In the genomic region with DNA sequence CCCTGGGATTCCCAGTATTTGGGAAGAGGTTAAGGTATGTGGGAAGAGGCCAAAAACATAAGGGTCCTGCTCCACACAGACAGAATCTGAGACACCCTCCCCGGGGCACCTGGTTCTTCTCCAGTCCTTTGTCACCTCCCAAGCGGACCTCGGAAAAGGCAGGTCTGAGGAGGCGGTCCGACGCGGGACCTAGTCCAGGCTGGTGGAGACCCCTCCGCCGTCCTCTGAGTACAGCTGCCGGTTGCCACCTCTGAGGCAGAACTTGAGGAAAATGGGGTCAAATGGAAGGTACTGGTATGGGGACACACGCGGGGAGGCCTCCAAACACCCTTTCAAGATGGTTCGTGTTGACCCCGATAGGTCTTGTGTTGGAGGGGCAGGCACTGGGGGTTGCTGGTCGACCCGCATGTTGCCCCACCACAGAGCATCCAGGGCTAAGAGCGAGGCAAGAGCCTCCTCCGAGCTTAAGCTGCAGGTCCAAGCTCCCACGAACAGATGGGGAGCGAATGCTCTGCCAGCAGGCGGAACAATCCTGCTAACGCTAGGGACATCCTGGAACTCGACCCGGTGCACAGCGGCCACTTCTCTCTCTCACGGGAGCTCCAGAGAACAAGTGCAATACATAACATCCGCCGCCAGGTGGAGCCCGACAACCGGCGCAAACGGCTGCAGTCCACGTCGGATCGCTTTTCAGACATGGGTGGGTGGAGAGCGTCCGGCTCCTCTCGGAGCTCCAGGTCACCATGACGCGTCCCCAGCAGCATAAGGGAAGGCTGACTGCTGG, we compare ENCODE assay signal across 8 cellular contexts.
DNase-seq lines count a peak whose midpoint lies in the region; ATAC-seq and TF ChIP-seq lines count a peak whose summit lies in the region.
"Not testable (repeated sequence)": the region's sequence is repeated elsewhere in the genome, so short reads cannot be mapped to it uniquely, and the experiment has no call there.

No MANE protein-coding gene starts in this region.

- not testable (repeated sequence) for H3K27me3 Mint-ChIP-seq in stimulated activated naive CD8-positive, alpha-beta T cell treated with anti-CD3 and anti-CD28 coated beads, Interleukin-15, amount 100 ng/mL, for 72 hours

- H3K4me3 Mint-ChIP-seq in stimulated activated naive CD8-positive, alpha-beta T cell treated with anti-CD3 and anti-CD28 coated beads, Interleukin-15, amount 100 ng/mL, for 72 hours: not testable (repeated sequence)

- peak overlapping the region in 1 of 2 donors; percentile 27 for H3K27ac Mint-ChIP-seq in stimulated activated naive CD8-positive, alpha-beta T cell treated with anti-CD3 and anti-CD28 coated beads, Interleukin-15, amount 100 ng/mL, for 72 hours

- TF ChIP-seq CTCF in omental fat pad (IDR thresholded peaks at IDR 0.05): peak in 1 of 3 donors; percentile 22

- H3K4me1 Mint-ChIP-seq in stimulated activated naive CD8-positive, alpha-beta T cell treated with anti-CD3 and anti-CD28 coated beads, Interleukin-15, amount 100 ng/mL, for 72 hours: not testable (repeated sequence)

- peak; percentile 76 for ATAC-seq in HG02938 (IDR thresholded peaks at IDR 0.05; ENCODE audit: unreplicated experiment)
- ATAC-seq in Right ventricle myocardium superior (ENCODE audit: poor library complexity): peak; percentile 59
- peak; percentile 66 for ATAC-seq in omental fat pad (ENCODE audit: low FRiP score)
- not testable (repeated sequence) for ATAC-seq in stimulated activated naive CD8-positive, alpha-beta T cell treated with anti-CD3 and anti-CD28 coated beads, Interleukin-15, amount 100 ng/mL, for 72 hours

- not testable (repeated sequence) for H3K9me3 Mint-ChIP-seq in stimulated activated naive CD8-positive, alpha-beta T cell treated with anti-CD3 and anti-CD28 coated beads, Interleukin-15, amount 100 ng/mL, for 72 hours

- intact Hi-C loops in Right ventricle myocardium superior (cut with DNase I): not testable (repeated sequence)

- DNase-seq in ELF-1 (ENCODE audit: low read depth, low spot score) (peak; percentile 94), NCI-H2107 (lab: John Stamatoyannopoulos, UW) (peak; percentile 22), T1000 (lab: John Stamatoyannopoulos, UW) (peak; percentile 78), amniotic epithelial cell (ENCODE audit: low read depth) (peak; percentile 37), Right ventricle myocardium superior (peak; percentile 82), omental fat pad (ENCODE audit: low spot score) (peak; percentile 29)
- DNase-seq in stimulated activated naive CD8-positive, alpha-beta T cell treated with anti-CD3 and anti-CD28 coated beads, Interleukin-15, amount 100 ng/mL, for 72 hours: peak; percentile 60

Comparison
In these comparisons a context has a peak if more than half of its experiments do, and no peak if none do; other contexts are left out.
1. DNase-seq: peak in every context shown above with its lines; median percentile 94 in ELF-1; 82 in Right ventricle myocardium superior; 78 in T1000; 60 in stimulated activated naive CD8-positive, alpha-beta T cell treated with anti-CD3 and anti-CD28 coated beads, Interleukin-15, amount 100 ng/mL, for 72 hours; 37 in amniotic epithelial cell; 29 in omental fat pad; 22 in NCI-H2107.